14 cellular contexts compared by ENCODE assay signal in the genomic region with DNA sequence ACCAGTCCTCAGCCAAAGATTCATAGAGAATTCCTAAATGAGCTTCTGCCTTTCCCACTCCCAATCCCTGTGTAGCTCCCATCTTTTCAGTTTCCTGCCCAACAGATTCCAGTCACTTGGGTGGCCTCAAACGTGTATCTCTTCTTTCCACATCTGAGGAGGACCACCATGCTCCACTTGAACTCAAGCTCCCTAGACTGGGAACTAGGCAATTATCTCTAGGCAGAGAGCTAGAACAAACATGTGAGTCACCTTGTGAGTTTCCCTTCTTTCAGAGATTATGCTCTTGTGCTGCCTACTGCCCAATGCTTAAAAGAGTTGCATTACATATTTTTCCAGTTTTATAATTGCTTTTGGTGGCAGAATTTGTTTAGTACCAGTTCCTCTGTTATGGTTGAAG.
DNase-seq lines count a peak whose midpoint lies in the region; ATAC-seq and TF ChIP-seq lines count a peak whose summit lies in the region.
"Had no signal": no experiment of that assay in that cellular context is flagged by ENCODE, and none has a peak within 500 bp of the region (broad histone marks: within the 10 kb centered on the region; RNA-seq: fewer than 3 reads in every experiment).

No MANE protein-coding gene starts in this region.

- no peaks in the 10 kb centered on the region for H3K9me3 ChIP-seq in Caco-2

- no peaks in the 10 kb centered on the region for H3K27me3 Mint-ChIP-seq in Caco-2 (ENCODE audit: insufficient read depth, unreplicated experiment)
- H3K27me3 Mint-ChIP-seq: T-helper 17 cell had no signal

- DNase-seq in Caco-2 (peak in 1 of 2 experiments; percentile 5), HT-29 (ENCODE audit: low spot score) (peak; percentile 74), brain microvascular endothelial cell (peak; percentile 77), left lobe of liver (ENCODE audit: low spot score) (no peak), erythroblast (lab: John Stamatoyannopoulos, UW) (no peak), NCI-H2029 (lab: John Stamatoyannopoulos, UW) (no peak), NAMALWA (ENCODE audit: low spot score) (no peak)
- DNase-seq: CD8-positive, alpha-beta T cell; head of caudate nucleus; Karpas-422; NCI-H82; T-helper 17 cell had no signal

- ATAC-seq in left lobe of liver (peak; percentile 48), GM19324 (IDR thresholded peaks at IDR 0.05; ENCODE audit: low FRiP score, unreplicated experiment) (no peak)
- ATAC-seq: CD8-positive, alpha-beta T cell; T-helper 17 cell had no signal

- TF ChIP-seq CTCF in Caco-2 (IDR thresholded peaks at IDR 0.05; ENCODE audit: insufficient read depth in 1 of 2, low read depth in 1 of 2, low read length in 1 of 2, severe bottlenecking in 1 of 2, unreplicated experiment in 1 of 2), result no peak
- no peak for TF ChIP-seq CTCF in brain microvascular endothelial cell (IDR thresholded peaks at IDR 0.05; ENCODE audit: low read depth, low read length, missing control alignments)

- no peaks in the 10 kb centered on the region for H3K9me3 Mint-ChIP-seq in Caco-2 (ENCODE audit: unreplicated experiment)
- H3K9me3 Mint-ChIP-seq: CD8-positive, alpha-beta T cell had no signal

- H3K27ac Mint-ChIP-seq in Caco-2 (ENCODE audit: unreplicated experiment), result peak overlapping the region; percentile 9
- H3K27ac Mint-ChIP-seq: brain; CD8-positive, alpha-beta T cell; T-helper 17 cell had no signal

- H3K27ac ChIP-seq in brain microvascular endothelial cell, result no peak overlapping the region

- intact Hi-C loops in Caco-2 (cut with micrococcal nuclease; ENCODE audit: unreplicated experiment), result no loop called here

- no peaks in the 10 kb centered on the region; the same call in none of the 2 replicates for H3K4me1 ChIP-seq in Caco-2

- no TSS peak for BruUV-seq in Caco-2 (replicated peaks; lab: Mats Ljungman, UMichigan)

- CTCF ChIA-PET in Caco-2 (lab: Charles Lee), result no interaction called here

- H3K4me3 Mint-ChIP-seq in Caco-2 (ENCODE audit: unreplicated experiment), result no peak overlapping the region
- H3K4me3 Mint-ChIP-seq: brain; CD8-positive, alpha-beta T cell; T-helper 17 cell had no signal

- in situ Hi-C loops in brain microvascular endothelial cell (cut with HindIII; ENCODE audit: low pct_ligation_motif_present, low sequenced_read_pairs), result no loop called here

- POLR2A ChIA-PET in Caco-2 (lab: Charles Lee), result no interaction called here

- no peaks in the 10 kb centered on the region for H3K36me3 Mint-ChIP-seq in Caco-2 (ENCODE audit: insufficient read depth, unreplicated experiment)
- H3K36me3 Mint-ChIP-seq: brain; CD8-positive, alpha-beta T cell had no signal

- no peak for TF ChIP-seq POLR2A in erythroblast (IDR thresholded peaks at IDR 0.05; ENCODE audit: low read length)

- peaks cover 6% of the 10 kb centered on the region for H3K4me1 Mint-ChIP-seq in Caco-2 (ENCODE audit: low read depth, unreplicated experiment)

- H3K27me3 ChIP-seq in Caco-2 (replicated peaks; ENCODE audit: control insufficient read depth, insufficient read depth, low read length) (no peaks in the 10 kb centered on the region), brain microvascular endothelial cell (replicated peaks) (no peaks in the 10 kb centered on the region)

- no peak overlapping the region for H3K4me3 ChIP-seq in Caco-2 (ENCODE audit: low read depth, low read length)
- H3K4me3 ChIP-seq in brain microvascular endothelial cell (ENCODE audit: low read depth, low read length), result no peak overlapping the region

- H3K36me3 ChIP-seq in Caco-2 (ENCODE audit: control insufficient read depth, insufficient read depth, low read length) (no peaks in the 10 kb centered on the region), brain microvascular endothelial cell (replicated peaks) (no peaks in the 10 kb centered on the region)

Comparison
In these comparisons a context has a peak if more than half of its experiments do, and no peak if none do; other contexts are left out.
1. DNase-seq: peak in HT-29 (single experiment) and brain microvascular endothelial cell (single experiment); none in left lobe of liver (single experiment), erythroblast (0 of 2), NCI-H2029 (single experiment) and NAMALWA (single experiment).